9 cellular contexts compared by ENCODE assay signal in genomic region chr1:245953876-245954660, GRCh38.
DNase-seq lines count a peak whose midpoint lies in the region; ATAC-seq and TF ChIP-seq lines count a peak whose summit lies in the region.
"Had no signal": no experiment of that assay in that cellular context is flagged by ENCODE, and none has a peak within 500 bp of the region (broad histone marks: within the 10 kb centered on the region; RNA-seq: fewer than 3 reads in every experiment).

No MANE protein-coding gene starts in this region.

- H3K36me3 Mint-ChIP-seq in nephron (ENCODE audit: low read depth) = no peaks in the 10 kb centered on the region

- peak overlapping the region; percentile 5 to 65 (median 54) for H3K27ac Mint-ChIP-seq in nephron

- H3K27me3 Mint-ChIP-seq in nephron (ENCODE audit: low read depth) = no peaks in the 10 kb centered on the region

- TF ChIP-seq CTCF in AG04450 (IDR thresholded peaks at IDR 0.05; ENCODE audit: low read depth, low read length) = no peak
- no peak for TF ChIP-seq CTCF in breast epithelium (IDR thresholded peaks at IDR 0.05)
- no peak for TF ChIP-seq CTCF in nephron (IDR thresholded peaks at IDR 0.05; ENCODE audit: unreplicated experiment in 3 of 3)

- no peaks in the 10 kb centered on the region for H3K36me3 ChIP-seq in breast epithelium

- H3K4me3 ChIP-seq in AG04450 (ENCODE audit: low read depth, low read length) (peak overlapping the region; percentile 43), breast epithelium (peak overlapping the region; percentile 7 to 61 (median 21))

- TF ChIP-seq POLR2A in breast epithelium (IDR thresholded peaks at IDR 0.05) = no peak

- no peaks in the 10 kb centered on the region for H3K4me1 ChIP-seq in breast epithelium

- peaks cover 20% of the 10 kb centered on the region for H3K4me1 Mint-ChIP-seq in nephron

- no peak overlapping the region for H3K4me3 Mint-ChIP-seq in nephron

- H3K27ac ChIP-seq in AG04450 (ENCODE audit: low read depth, low read length) = no peak overlapping the region
- peak overlapping the region; percentile 57 to 69 for H3K27ac ChIP-seq in breast epithelium

- H3K9me3 ChIP-seq in AG04450 (ENCODE audit: control insufficient read depth, insufficient read depth, low read length) = peaks cover 2% of the 10 kb centered on the region; the same call in 1 of the 2 replicates
- H3K9me3 ChIP-seq in breast epithelium = no peaks in the 10 kb centered on the region

- no peaks in the 10 kb centered on the region for H3K9me3 Mint-ChIP-seq in nephron

- ATAC-seq in GM19035 (IDR thresholded peaks at IDR 0.05; ENCODE audit: unreplicated experiment) (peak; percentile 44), HG03521 (IDR thresholded peaks at IDR 0.05; ENCODE audit: unreplicated experiment) (peak; percentile 41)
- ATAC-seq: HCT116 had no signal

- CTCF ChIA-PET in AG04450 (lab: Charles Lee) = no interaction called here

- POLR2A ChIA-PET in AG04450 (lab: Yijun Ruan, JAX) = no interaction called here

- intact Hi-C loops in breast epithelium (cut with DNase I; ENCODE audit: low total_unique reads) = no loop called here

- H3K27me3 ChIP-seq in AG04450 (ENCODE audit: control insufficient read depth, insufficient read depth, low read length) (no peaks in the 10 kb centered on the region), breast epithelium (no peaks in the 10 kb centered on the region)

- DNase-seq in AG04450 (ENCODE audit: low read depth, low spot score) (no peak), breast epithelium (ENCODE audit: low spot score in 2 of 2) (no peak), occipital lobe (lab: John Stamatoyannopoulos, UW) (no peak), SK-N-DZ (ENCODE audit: low spot score) (no peak), putamen (ENCODE audit: low spot score) (no peak)
